In the genomic region with DNA sequence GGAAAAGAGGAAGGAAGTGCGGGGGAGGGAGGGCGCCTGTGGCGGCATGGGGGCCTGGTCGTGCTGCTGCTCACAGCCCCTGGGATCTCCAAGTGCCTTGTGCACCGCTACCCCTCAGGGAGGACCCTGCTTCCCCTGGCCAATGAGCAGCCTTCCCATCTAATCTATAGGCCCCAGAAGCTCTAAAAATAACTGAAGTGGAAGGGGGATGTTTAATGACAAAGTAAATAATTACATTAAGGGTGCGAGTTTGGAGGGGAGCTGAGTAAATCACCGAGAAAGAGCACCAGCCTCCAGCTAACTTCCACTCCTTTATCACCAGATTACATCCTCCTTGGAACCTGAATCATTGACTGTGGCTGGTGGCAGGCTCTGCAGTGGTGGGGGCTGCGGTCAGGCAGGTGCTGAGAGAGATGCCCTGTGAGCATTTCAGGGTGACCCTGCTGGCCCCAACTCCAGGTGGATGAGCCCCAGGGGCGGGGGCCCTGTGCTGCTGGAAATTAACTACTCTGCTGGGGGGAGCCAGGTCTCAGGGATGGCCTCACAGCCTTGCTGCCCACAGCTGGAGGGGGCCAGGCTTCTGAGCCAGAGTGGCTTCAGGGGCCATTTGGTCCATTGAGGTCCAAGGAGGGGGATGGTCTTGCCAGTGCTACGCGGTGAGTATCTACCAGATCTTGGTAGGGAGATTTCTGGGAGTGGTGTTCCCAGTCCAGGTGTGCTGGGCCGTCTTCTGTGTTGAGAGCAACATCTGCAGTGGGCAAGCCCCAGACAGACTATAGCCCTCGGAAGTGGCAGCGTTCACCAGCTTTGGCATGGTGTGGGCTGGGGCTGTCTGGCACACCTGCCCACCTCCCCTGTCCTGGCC, we compare ENCODE assay signal across 24 cellular contexts.
DNase-seq lines count a peak whose midpoint lies in the region; ATAC-seq and TF ChIP-seq lines count a peak whose summit lies in the region.
"Had no signal": no experiment of that assay in that cellular context is flagged by ENCODE, and none has a peak within 500 bp of the region (broad histone marks: within the 10 kb centered on the region; RNA-seq: fewer than 3 reads in every experiment).

No MANE protein-coding gene starts in this region.

- intact Hi-C loops in Right ventricle myocardium inferior (cut with DNase I) (no loop called here), left cardiac atrium (cut with DNase I) (no loop called here)

- no peak overlapping the region for H3K4me3 ChIP-seq in Jurkat, Clone E6-1 (ENCODE audit: low read length)
- H3K4me3 ChIP-seq in upper lobe of left lung = no peak overlapping the region
- H3K4me3 ChIP-seq: lung, mucosa of descending colon, ovary, transverse colon had no signal

- no peak for TF ChIP-seq CTCF in upper lobe of left lung (IDR thresholded peaks at IDR 0.05)

- peak; percentile 58 for DNase-seq in Right ventricle myocardium inferior (ENCODE audit: missing footprints)
- no peak for DNase-seq in left cardiac atrium
- peak; percentile 15 for DNase-seq in Jurkat, Clone E6-1 (ENCODE audit: low read depth, low spot score)
- peak; percentile 42 for DNase-seq in UCSD-AML1 (lab: John Stamatoyannopoulos, UW; ENCODE audit: unreplicated experiment)
- DNase-seq in upper lobe of left lung = no peak
- no peak for DNase-seq in left lobe of liver (ENCODE audit: low spot score)
- no peak for DNase-seq in activated CD4-positive, CD25-positive, alpha-beta regulatory T cell treated with anti-CD3 and anti-CD28 coated beads, Interleukin-2, amount 50 U/mL, for 72 hours
- DNase-seq: activated CD4-positive, alpha-beta T cell treated with anti-CD3 and anti-CD28 coated beads for 36 hours; activated CD8-positive, alpha-beta T cell treated with anti-CD3 and anti-CD28 coated beads, Interleukin-2, amount 10 ng/mL, durations not matched to agents 7 days and 5 days; activated effector memory CD4-positive, alpha-beta T cell treated with Interleukin-2 at 50 U/mL for 16 hours; aorta; DND-41; effector CD8-positive, alpha-beta T cell; glutamatergic neuron; kidney; mucosa of descending colon; NCI-H187 treated with DMSO at 0.1 percent for 48 hours; ovary; retina; small intestine; stimulated activated CD4-positive, alpha-beta T cell treated with anti-CD3 and anti-CD28 coated beads, Interleukin-2, amount 100 ng/mL, for 24 hours; transverse colon had no signal

- no peak overlapping the region for H3K27ac ChIP-seq in upper lobe of left lung
- H3K27ac ChIP-seq: epithelial cell of prostate, ovary, transverse colon had no signal

- H3K27me3 ChIP-seq in upper lobe of left lung = no peaks in the 10 kb centered on the region
- H3K27me3 ChIP-seq: ovary, transverse colon had no signal

- TF ChIP-seq EP300 in upper lobe of left lung (IDR thresholded peaks at IDR 0.05) = no peak

- H3K36me3 ChIP-seq in upper lobe of left lung = no peaks in the 10 kb centered on the region
- H3K36me3 ChIP-seq: ovary, transverse colon had no signal

- ATAC-seq in Right ventricle myocardium inferior = no peak
- no peak for ATAC-seq in left cardiac atrium
- no peak for ATAC-seq in upper lobe of left lung (ENCODE audit: low FRiP score in 2 of 2)
- no peak for ATAC-seq in left lobe of liver
- ATAC-seq: activated CD4-positive, alpha-beta T cell treated with anti-CD3 and anti-CD28 coated beads for 36 hours; activated CD8-positive, alpha-beta T cell treated with anti-CD3 and anti-CD28 coated beads, Interleukin-2, amount 10 ng/mL, durations not matched to agents 7 days and 5 days; mucosa of descending colon had no signal

- 26 to 40% methylated on average over 8 to 13 of the region's 14 CpGs for WGBS in upper lobe of left lung, 2 donors

- peaks cover 0 to 4% (median 0%) of the 10 kb centered on the region in 4 donors for H3K4me1 ChIP-seq in upper lobe of left lung

- no peaks in the 10 kb centered on the region for H3K9me3 ChIP-seq in upper lobe of left lung
- H3K9me3 ChIP-seq: mucosa of descending colon, ovary, transverse colon had no signal

- no peak for TF ChIP-seq POLR2A in upper lobe of left lung (IDR thresholded peaks at IDR 0.05)

Comparison
In these comparisons a context has a peak if more than half of its experiments do, and no peak if none do; other contexts are left out.
1. DNase-seq: peak in Right ventricle myocardium inferior (single experiment), Jurkat, Clone E6-1 (single experiment) and UCSD-AML1 (single experiment); none in left cardiac atrium (single experiment), upper lobe of left lung (0 of 2), left lobe of liver (single experiment) and activated CD4-positive, CD25-positive, alpha-beta regulatory T cell treated with anti-CD3 and anti-CD28 coated beads, Interleukin-2, amount 50 U/mL, for 72 hours (single experiment).